8 cellular contexts compared by ENCODE assay signal in genomic region chr17:49703557-49704277, GRCh38. TPM values are rescaled to one million over a fixed set of nuclear protein-coding genes. Genes with fewer than 3 reads are reported as not detected.
A peak's percentile ranks its signal among the peaks of the same experiment; 100 is the strongest.
DNase-seq lines count a peak whose midpoint lies in the region; ATAC-seq and TF ChIP-seq lines count a peak whose summit lies in the region.

No MANE protein-coding gene starts in this region.

- CTCF ChIA-PET in activated CD8-positive, alpha-beta memory T cell treated with anti-CD3 and anti-CD28 coated beads, Interleukin-2, amount 10 ng/mL, durations not matched to agents 7 days and 5 days (lab: Charles Lee), result interaction anchor here (0.9 to 33.6 kb wide), 9 partner anchors 8 to 295 kb away, joined by 3 to 734 read pairs (median 5); partner anchors contain the start of genes KAT7 and NXPH3
- CTCF ChIA-PET in MCF 10A (lab: Yijun Ruan, JAX), result interaction anchor here (0.6 to 15.6 kb wide), 12 partner anchors 8 to 1687 kb away, joined by 3 to 325 read pairs (median 3); partner anchors contain the start of gene NXPH3

- no peak overlapping the region for H2AFZ ChIP-seq in mesenchymal stem cell (ENCODE audit: low read depth, low read length)

- H3K23ac ChIP-seq in mesenchymal stem cell (ENCODE audit: low read length in 2 of 2), result no peak overlapping the region

- H3K4me3 ChIP-seq in mesenchymal stem cell (ENCODE audit: insufficient read depth in 1 of 2, low read depth in 1 of 2, low read length in 2 of 2), result no peak overlapping the region

- no peak overlapping the region for H4K8ac ChIP-seq in mesenchymal stem cell (ENCODE audit: low read length)

- no peak overlapping the region for H2AK5ac ChIP-seq in mesenchymal stem cell (ENCODE audit: low read length, severe bottlenecking)

- no peak overlapping the region for H2BK12ac ChIP-seq in mesenchymal stem cell (ENCODE audit: low read length in 2 of 2)

- H3K36me3 Mint-ChIP-seq in activated CD8-positive, alpha-beta memory T cell treated with anti-CD3 and anti-CD28 coated beads, Interleukin-2, amount 10 ng/mL, durations not matched to agents 7 days and 5 days, result peaks cover 33% of the 10 kb centered on the region
- peaks cover 52% of the 10 kb centered on the region for H3K36me3 Mint-ChIP-seq in MCF 10A (ENCODE audit: insufficient read depth, unreplicated experiment)

- TF ChIP-seq POLR2A in GM18505 (IDR thresholded peaks at IDR 0.05; ENCODE audit: borderline replicate concordance, extremely low read depth, insufficient read depth, insufficient read length), result no peak

- H3K27me3 Mint-ChIP-seq in activated CD8-positive, alpha-beta memory T cell treated with anti-CD3 and anti-CD28 coated beads, Interleukin-2, amount 10 ng/mL, durations not matched to agents 7 days and 5 days, result no peaks in the 10 kb centered on the region
- no peaks in the 10 kb centered on the region for H3K27me3 Mint-ChIP-seq in MCF 10A (ENCODE audit: insufficient read depth, unreplicated experiment)

- peaks cover 37% of the 10 kb centered on the region for H3K4me1 Mint-ChIP-seq in activated CD8-positive, alpha-beta memory T cell treated with anti-CD3 and anti-CD28 coated beads, Interleukin-2, amount 10 ng/mL, durations not matched to agents 7 days and 5 days
- H3K4me1 Mint-ChIP-seq in MCF 10A (ENCODE audit: insufficient read depth, unreplicated experiment), result peaks cover 16% of the 10 kb centered on the region

- no peak overlapping the region for H3K9ac ChIP-seq in mesenchymal stem cell (ENCODE audit: low read length)

- H3K9me3 ChIP-seq in mesenchymal stem cell (ENCODE audit: control insufficient read depth, low read length), result no peaks in the 10 kb centered on the region

- DNase-seq in activated CD8-positive, alpha-beta memory T cell treated with anti-CD3 and anti-CD28 coated beads, Interleukin-2, amount 10 ng/mL, durations not matched to agents 7 days and 5 days, result no peak
- DNase-seq in activated CD8-positive, alpha-beta memory T cell treated with anti-CD3 and anti-CD28 coated beads, Interleukin-2, amount 50 U/mL, for 48 hours, result no peak
- DNase-seq in NAMALWA (ENCODE audit: low spot score), result peak; percentile 48
- DNase-seq in MCF 10A (ENCODE audit: unreplicated experiment), result peak; percentile 53
- DNase-seq in mesenchymal stem cell, result peak; percentile 59
- no peak for DNase-seq in activated CD4-positive, CD25-positive, alpha-beta regulatory T cell treated with anti-CD3 and anti-CD28 coated beads, Interleukin-2, amount 50 U/mL, for 72 hours

- BruUV-seq in MCF 10A (replicated peaks; lab: Mats Ljungman, UMichigan), result no TSS peak

- POLR2A ChIA-PET in MCF 10A (lab: Yijun Ruan, JAX), result interaction anchor here (0.6 kb wide), 1 partner anchor 85 kb away, joined by 3 read pairs; the partner anchor contains the start of gene KAT7

- H3K27ac ChIP-seq in mesenchymal stem cell (ENCODE audit: low read length, poor library complexity, severe bottlenecking), result no peak overlapping the region

- H3K9me3 Mint-ChIP-seq in activated CD8-positive, alpha-beta memory T cell treated with anti-CD3 and anti-CD28 coated beads, Interleukin-2, amount 10 ng/mL, durations not matched to agents 7 days and 5 days (ENCODE audit: low read depth), result no peaks in the 10 kb centered on the region
- no peaks in the 10 kb centered on the region for H3K9me3 Mint-ChIP-seq in MCF 10A (ENCODE audit: unreplicated experiment)

- intact Hi-C loops in MCF 10A (cut with micrococcal nuclease), result no loop called here

- TF ChIP-seq CTCF in MCF 10A (IDR thresholded peaks at IDR 0.05; ENCODE audit: unreplicated experiment), result peak; percentile 42

- H3K79me1 ChIP-seq in mesenchymal stem cell (replicated peaks; ENCODE audit: low read length, poor library complexity, severe bottlenecking), result peaks cover 27% of the 10 kb centered on the region

- no peaks in the 10 kb centered on the region for H3K27me3 ChIP-seq in mesenchymal stem cell (ENCODE audit: control insufficient read depth in 1 of 2, insufficient read depth in 1 of 2, low read length in 2 of 2)

- H3K27ac Mint-ChIP-seq in activated CD8-positive, alpha-beta memory T cell treated with anti-CD3 and anti-CD28 coated beads, Interleukin-2, amount 10 ng/mL, durations not matched to agents 7 days and 5 days, result peak overlapping the region; percentile 56
- H3K27ac Mint-ChIP-seq in MCF 10A (ENCODE audit: low read depth, unreplicated experiment), result no peak overlapping the region

- no peak overlapping the region for H2BK120ac ChIP-seq in mesenchymal stem cell (ENCODE audit: low read depth, low read length)

- peaks cover under 1% of the 10 kb centered on the region for H3K4me1 ChIP-seq in mesenchymal stem cell (ENCODE audit: control insufficient read depth, insufficient read depth, low read depth, low read length)

- no peak overlapping the region for H2BK15ac ChIP-seq in mesenchymal stem cell (ENCODE audit: low read depth, poor library complexity, severe bottlenecking)

- H3K4me2 ChIP-seq in mesenchymal stem cell (ENCODE audit: low read length, poor library complexity, severe bottlenecking), result no peak overlapping the region

- no peak overlapping the region for H3K4me3 Mint-ChIP-seq in activated CD8-positive, alpha-beta memory T cell treated with anti-CD3 and anti-CD28 coated beads, Interleukin-2, amount 10 ng/mL, durations not matched to agents 7 days and 5 days
- no peak overlapping the region for H3K4me3 Mint-ChIP-seq in MCF 10A (ENCODE audit: unreplicated experiment)

- H4K91ac ChIP-seq in mesenchymal stem cell (ENCODE audit: low read length), result no peak overlapping the region

- no peak overlapping the region for H3K4ac ChIP-seq in mesenchymal stem cell (ENCODE audit: low read depth in 1 of 2, low read length in 2 of 2)

- ATAC-seq in activated CD8-positive, alpha-beta memory T cell treated with anti-CD3 and anti-CD28 coated beads, Interleukin-2, amount 10 ng/mL, durations not matched to agents 7 days and 5 days, result no peak
- ATAC-seq in GM18505 (IDR thresholded peaks at IDR 0.05; ENCODE audit: unreplicated experiment) (no peak), HG03135 (IDR thresholded peaks at IDR 0.05; ENCODE audit: unreplicated experiment) (no peak)

- H3K14ac ChIP-seq in mesenchymal stem cell (ENCODE audit: low read length in 2 of 2), result no peak overlapping the region

- no peak overlapping the region for H3K18ac ChIP-seq in mesenchymal stem cell (ENCODE audit: low read depth in 1 of 2, low read length in 2 of 2)

- WGBS in mesenchymal stem cell, result 81% methylated on average over 6 of the region's 6 CpGs

- no peak overlapping the region for H2BK5ac ChIP-seq in mesenchymal stem cell (ENCODE audit: low read depth, low read length, poor library complexity, severe bottlenecking)

- peaks cover 55 to 70% of the 10 kb centered on the region in 2 experiments for H3K36me3 ChIP-seq in mesenchymal stem cell (ENCODE audit: control insufficient read depth in 1 of 2, insufficient read depth in 2 of 2, low read depth in 1 of 2, low read length in 2 of 2)

RNA-seq across cellular contexts. Expression of gene SLC35B1, which starts 4.0 kb away (rescaled TPM):
- 10 to 100 TPM; 47.3 to 78.1 TPM for total RNA-seq in activated CD8-positive, alpha-beta memory T cell treated with anti-CD3 and anti-CD28 coated beads, Interleukin-2, amount 10 ng/mL, durations not matched to agents 7 days and 5 days
- total RNA-seq in MCF 10A (2022), result 99.6 and 130 TPM in 2 replicates
- polyA plus RNA-seq in mesenchymal stem cell (2013, experiment 1 of 2), result 58.8 TPM
- 61.6 TPM for polyA plus RNA-seq in mesenchymal stem cell (2013, experiment 2 of 2)

RNA-seq across cellular contexts. Expression of gene SPOP, which starts 25.8 kb away (rescaled TPM):
- 10 to 100 TPM; 49.7 to 51.5 TPM for total RNA-seq in activated CD8-positive, alpha-beta memory T cell treated with anti-CD3 and anti-CD28 coated beads, Interleukin-2, amount 10 ng/mL, durations not matched to agents 7 days and 5 days
- total RNA-seq in MCF 10A (2022), result 42.1 and 52.3 TPM in 2 replicates
- 33.1 TPM for polyA plus RNA-seq in mesenchymal stem cell (2013, experiment 1 of 2)
- polyA plus RNA-seq in mesenchymal stem cell (2013, experiment 2 of 2), result 34.1 TPM

Comparison
In these comparisons a context has a peak if more than half of its experiments do, and no peak if none do; other contexts are left out.
1. DNase-seq: peak in NAMALWA (single experiment), MCF 10A (single experiment) and mesenchymal stem cell (single experiment); none in activated CD8-positive, alpha-beta memory T cell treated with anti-CD3 and anti-CD28 coated beads, Interleukin-2, amount 10 ng/mL, durations not matched to agents 7 days and 5 days (single experiment), activated CD8-positive, alpha-beta memory T cell treated with anti-CD3 and anti-CD28 coated beads, Interleukin-2, amount 50 U/mL, for 48 hours (single experiment) and activated CD4-positive, CD25-positive, alpha-beta regulatory T cell treated with anti-CD3 and anti-CD28 coated beads, Interleukin-2, amount 50 U/mL, for 72 hours (single experiment).